15 cellular contexts compared by ENCODE assay signal in the genomic region with DNA sequence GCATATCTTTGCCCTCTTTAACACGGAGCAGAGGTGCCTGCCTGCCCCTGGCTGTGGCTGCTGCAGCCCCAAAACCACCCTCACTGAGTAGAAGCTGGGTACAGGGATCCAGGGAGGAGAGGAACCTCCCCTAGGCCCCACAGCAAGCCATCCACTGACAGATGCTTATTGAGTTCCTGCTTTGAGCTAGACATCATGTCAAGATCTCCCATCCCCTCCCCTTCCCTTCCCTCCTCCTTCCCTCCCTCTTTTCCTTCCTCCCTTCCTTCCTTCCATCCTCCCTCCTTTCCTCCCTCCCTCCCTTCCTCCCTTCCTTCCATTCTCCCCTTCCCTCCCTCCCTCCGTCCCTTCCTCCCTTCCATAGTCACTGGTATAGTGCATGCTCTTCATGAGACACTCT. TPM values are rescaled to one million over a fixed set of nuclear protein-coding genes. Genes with fewer than 3 reads are reported as not detected.
DNase-seq lines count a peak whose midpoint lies in the region; ATAC-seq, FAIRE-seq and TF ChIP-seq lines count a peak whose summit lies in the region.
"Had no signal": no experiment of that assay in that cellular context is flagged by ENCODE, and none has a peak within 500 bp of the region (broad histone marks: within the 10 kb centered on the region; RNA-seq: fewer than 3 reads in every experiment).

No MANE protein-coding gene starts in this region.

- H3K36me3 ChIP-seq in Loucy (ENCODE audit: insufficient read depth, low read length) (no peaks in the 10 kb centered on the region), mesenchymal stem cell (ENCODE audit: control insufficient read depth in 1 of 2, insufficient read depth in 2 of 2, low read depth in 1 of 2, low read length in 2 of 2) (peaks cover 17 to 54% of the 10 kb centered on the region in 2 experiments)
- H3K36me3 ChIP-seq: brain microvascular endothelial cell had no signal

- H2AK5ac ChIP-seq in mesenchymal stem cell (ENCODE audit: low read length, severe bottlenecking), result no peak overlapping the region

- POLR2A ChIA-PET in A549 (lab: Yijun Ruan, JAX), result no interaction called here

- DNase-seq in A549 (ENCODE audit: low read depth in 1 of 2, low spot score in 1 of 2) (no peak), mesenchymal stem cell (no peak)
- DNase-seq in activated naive CD4-positive, alpha-beta T cell (lab: John Stamatoyannopoulos, UW), result no peak
- DNase-seq in activated naive CD4-positive, alpha-beta T cell treated with anti-CD3 and anti-CD28 coated beads, Interleukin-2, amount 50 U/mL, for 72 hours (ENCODE audit: low spot score in 2 of 2), result no peak
- DNase-seq: activated naive CD4-positive, alpha-beta T cell treated with anti-CD3 and anti-CD28 coated beads for 36 hours; COR-L47; NCI-H345; posterior cingulate gyrus; stimulated activated naive CD4-positive, alpha-beta T cell treated with Interleukin-2 at 50 U/mL for 16 hours; T-helper 17 cell had no signal

- H2AFZ ChIP-seq in Loucy (ENCODE audit: low read length) (peak overlapping the region; percentile 20; the same call in 1 of the 2 replicates), mesenchymal stem cell (ENCODE audit: low read depth, low read length) (peak overlapping the region; percentile 54)
- H2AFZ ChIP-seq: GM23248 had no signal

- TF ChIP-seq CTCF in A549 (IDR thresholded peaks at IDR 0.05), result no peak
- TF ChIP-seq CTCF in Loucy (conservative IDR thresholded peaks at IDR 0.05; ENCODE audit: low read length), result no peak

- no peaks in the 10 kb centered on the region for H3F3A ChIP-seq in Loucy (ENCODE audit: low read depth)

- no peaks in the 10 kb centered on the region for H3K9me3 Mint-ChIP-seq in activated naive CD4-positive, alpha-beta T cell treated with anti-CD3 and anti-CD28 coated beads, Interleukin-2, amount 50 U/mL, for 72 hours
- H3K9me3 Mint-ChIP-seq: activated naive CD4-positive, alpha-beta T cell treated with anti-CD3 and anti-CD28 coated beads for 36 hours had no signal

- peak overlapping the region; percentile 92 for H4K91ac ChIP-seq in mesenchymal stem cell (ENCODE audit: low read length)

- H3K4me1 ChIP-seq in A549, result no peaks in the 10 kb centered on the region
- peaks cover 46% of the 10 kb centered on the region for H3K4me1 ChIP-seq in Loucy (ENCODE audit: insufficient read depth, low read length, poor library complexity, severe bottlenecking)
- peaks cover 44% of the 10 kb centered on the region for H3K4me1 ChIP-seq in mesenchymal stem cell (ENCODE audit: control insufficient read depth, insufficient read depth, low read depth, low read length)

- FAIRE-seq in A549 (lab: Jason Lieb, UNC), result no peak

- H3K14ac ChIP-seq in mesenchymal stem cell (ENCODE audit: low read length in 2 of 2), result no peak overlapping the region

- CTCF ChIA-PET in A549 (lab: Yijun Ruan, JAX), result interaction anchor here (1.1 to 3.2 kb wide), 3 partner anchors 9 to 25 kb away, joined by 3 to 21 read pairs (median 3); no protein-coding TSS in a partner anchor

- peak overlapping the region; percentile 35 to 77 for H3K18ac ChIP-seq in mesenchymal stem cell (ENCODE audit: low read depth in 1 of 2, low read length in 2 of 2)

- no peak for TF ChIP-seq EP300 in A549 (IDR thresholded peaks at IDR 0.05)

- no peaks in the 10 kb centered on the region for H4K20me1 ChIP-seq in Loucy (ENCODE audit: insufficient read depth, low read length, poor library complexity, severe bottlenecking)

- H3K79me1 ChIP-seq in mesenchymal stem cell (replicated peaks; ENCODE audit: low read length, poor library complexity, severe bottlenecking), result peaks cover 1% of the 10 kb centered on the region

- no peaks in the 10 kb centered on the region for H3K9me2 ChIP-seq in Loucy (replicated peaks; ENCODE audit: low read depth, low read length)

- H3K4me2 ChIP-seq in A549 (no peak overlapping the region), Loucy (ENCODE audit: low read depth, low read length, poor library complexity, severe bottlenecking) (peak overlapping the region; percentile 55), mesenchymal stem cell (ENCODE audit: low read length, poor library complexity, severe bottlenecking) (no peak overlapping the region)

- no peak for TF ChIP-seq RAD21 in A549 (conservative IDR thresholded peaks at IDR 0.05 in 1 of 2, IDR thresholded peaks at IDR 0.05 in 1 of 2)

- H3K27me3 ChIP-seq in Loucy (ENCODE audit: insufficient read depth, low read length, poor library complexity, severe bottlenecking), result no peaks in the 10 kb centered on the region
- H3K27me3 ChIP-seq in mesenchymal stem cell (ENCODE audit: control insufficient read depth in 1 of 2, insufficient read depth in 1 of 2, low read length in 2 of 2), result no peaks in the 10 kb centered on the region
- H3K27me3 ChIP-seq: brain microvascular endothelial cell had no signal

- no peak overlapping the region for H2BK15ac ChIP-seq in mesenchymal stem cell (ENCODE audit: low read depth, poor library complexity, severe bottlenecking)

- H2BK120ac ChIP-seq in mesenchymal stem cell (ENCODE audit: low read depth, low read length), result no peak overlapping the region

- WGBS in A549 (ENCODE audit: missing lambda C conversion rate), result 92% methylated on average over 2 of the region's 2 CpGs
- 74% methylated on average over 2 of the region's 2 CpGs for WGBS in mesenchymal stem cell

- H3K27ac ChIP-seq in A549 (no peak overlapping the region), mesenchymal stem cell (ENCODE audit: low read length, poor library complexity, severe bottlenecking) (no peak overlapping the region)
- H3K27ac ChIP-seq: brain microvascular endothelial cell had no signal

- no peak overlapping the region for H3K23ac ChIP-seq in mesenchymal stem cell (ENCODE audit: low read length in 2 of 2)

- no peak overlapping the region for H3K27ac Mint-ChIP-seq in activated naive CD4-positive, alpha-beta T cell treated with anti-CD3 and anti-CD28 coated beads, Interleukin-2, amount 50 U/mL, for 72 hours
- H3K27ac Mint-ChIP-seq: activated naive CD4-positive, alpha-beta T cell treated with anti-CD3 and anti-CD28 coated beads for 36 hours; T-helper 17 cell had no signal

- peak overlapping the region; percentile 60 for H3K9ac ChIP-seq in Loucy (ENCODE audit: low read depth, low read length, poor library complexity, severe bottlenecking)
- H3K9ac ChIP-seq in mesenchymal stem cell (ENCODE audit: low read length), result peak overlapping the region; percentile 32

- H3K4ac ChIP-seq in mesenchymal stem cell (ENCODE audit: low read depth in 1 of 2, low read length in 2 of 2), result peak overlapping the region; percentile 75 to 84

- no peak for TF ChIP-seq POLR2A in A549 (IDR thresholded peaks at IDR 0.05; ENCODE audit: low read length)

- H3K79me2 ChIP-seq in Loucy (ENCODE audit: insufficient read depth, low read length), result no peaks in the 10 kb centered on the region

- no peak overlapping the region for H2BK5ac ChIP-seq in mesenchymal stem cell (ENCODE audit: low read depth, low read length, poor library complexity, severe bottlenecking)

- no peaks in the 10 kb centered on the region for H3K36me3 Mint-ChIP-seq in activated naive CD4-positive, alpha-beta T cell treated with anti-CD3 and anti-CD28 coated beads, Interleukin-2, amount 50 U/mL, for 72 hours

- H3K9me3 ChIP-seq in A549 (no peaks in the 10 kb centered on the region), Loucy (ENCODE audit: insufficient read depth, low read depth, low read length) (no peaks in the 10 kb centered on the region), mesenchymal stem cell (ENCODE audit: control insufficient read depth, low read length) (no peaks in the 10 kb centered on the region)

- no peak for ATAC-seq in A549
- ATAC-seq in activated naive CD4-positive, alpha-beta T cell treated with anti-CD3 and anti-CD28 coated beads, Interleukin-2, amount 50 U/mL, for 72 hours, result no peak
- ATAC-seq in HG02588 (IDR thresholded peaks at IDR 0.05; ENCODE audit: unreplicated experiment), result no peak
- ATAC-seq: activated CD4-positive, CD25-positive, alpha-beta regulatory T cell treated with anti-CD3 and anti-CD28 coated beads, Interleukin-2, amount 50 U/mL, for 24 hours; T-helper 17 cell had no signal

- H3K4me3 ChIP-seq in A549 (no peak overlapping the region), Loucy (ENCODE audit: low read length, poor library complexity, severe bottlenecking) (peak overlapping the region; percentile 39), mesenchymal stem cell (ENCODE audit: insufficient read depth in 1 of 2, low read depth in 1 of 2, low read length in 2 of 2) (no peak overlapping the region)
- H3K4me3 ChIP-seq: GM23248 had no signal

- peak overlapping the region; percentile 81 to 92 for H2BK12ac ChIP-seq in mesenchymal stem cell (ENCODE audit: low read length in 2 of 2)

- peak overlapping the region; percentile 45 for H4K8ac ChIP-seq in mesenchymal stem cell (ENCODE audit: low read length)

RNA-seq across cellular contexts. Expression of gene GOLGA2, which starts 29.3 kb away (rescaled TPM):
- polyA plus RNA-seq in A549 (2011; rRNA removed), result 55.3 and 61.9 TPM in 2 replicates
- 34.1 and 39.2 TPM in 2 replicates for polyA plus RNA-seq in A549 (2012; cell fraction: cytosol; rRNA removed)
- polyA plus RNA-seq in A549 (2012; cell fraction: nucleus; rRNA removed), result 46.7 and 55.5 TPM in 2 replicates
- 53.9 to 63.2 TPM (median 60.1 TPM) in 3 replicates for polyA plus RNA-seq in A549 (2017; fragmentation: RNase III; extraction: RNeasy Plus Mini Kit Qiagen cat#74134 plus additional on column Dnase treatment)
- 41.6 and 46.1 TPM in 2 replicates for polyA minus RNA-seq in A549 (2011; rRNA and poly(A)+ RNA removed)
- polyA plus RNA-seq in mesenchymal stem cell (2013, experiment 1 of 2), result 109 TPM
- polyA plus RNA-seq in mesenchymal stem cell (2013, experiment 2 of 2), result 102 TPM
- total RNA-seq in activated naive CD4-positive, alpha-beta T cell treated with anti-CD3 and anti-CD28 coated beads, Interleukin-2, amount 50 U/mL, for 72 hours, result 10 to 100 TPM; 46.2 to 54.3 TPM

RNA-seq across cellular contexts. Expression of gene SWI5, which starts 29.6 kb away (rescaled TPM):
- polyA plus RNA-seq in A549 (2011; rRNA removed) (66.8 and 67.6 TPM in 2 replicates), A549 (2017; fragmentation: RNase III; extraction: RNeasy Plus Mini Kit Qiagen cat#74134 plus additional on column Dnase treatment) (45.3 to 49.3 TPM (median 45.6 TPM) in 3 replicates)
- polyA plus RNA-seq in A549 (2012; cell fraction: cytosol; rRNA removed), result 73.1 and 83.9 TPM in 2 replicates
- polyA plus RNA-seq in A549 (2012; cell fraction: nucleus; rRNA removed), result 31.2 and 35.8 TPM in 2 replicates
- polyA minus RNA-seq in A549 (2011; rRNA and poly(A)+ RNA removed), result 20.0 and 30.6 TPM in 2 replicates
- 35.0 TPM for polyA plus RNA-seq in mesenchymal stem cell (2013, experiment 1 of 2)
- polyA plus RNA-seq in mesenchymal stem cell (2013, experiment 2 of 2), result 33.3 TPM
- total RNA-seq in activated naive CD4-positive, alpha-beta T cell treated with anti-CD3 and anti-CD28 coated beads, Interleukin-2, amount 50 U/mL, for 72 hours, result 10 to 100 TPM; 15.6 to 16.9 TPM

RNA-seq across cellular contexts. Expression of gene DNM1, which starts 43.3 kb away (rescaled TPM):
- polyA plus RNA-seq in A549 (2011; rRNA removed) (60.2 and 70.7 TPM in 2 replicates), A549 (2017; fragmentation: RNase III; extraction: RNeasy Plus Mini Kit Qiagen cat#74134 plus additional on column Dnase treatment) (99.8 to 139 TPM (median 136 TPM) in 3 replicates)
- polyA plus RNA-seq in A549 (2012; cell fraction: cytosol; rRNA removed), result 65.9 and 77.9 TPM in 2 replicates
- polyA plus RNA-seq in A549 (2012; cell fraction: nucleus; rRNA removed), result 394 and 431 TPM in 2 replicates
- polyA minus RNA-seq in A549 (2011; rRNA and poly(A)+ RNA removed), result 198 and 226 TPM in 2 replicates
- polyA plus RNA-seq in mesenchymal stem cell (2013, experiment 1 of 2), result 5.9 TPM
- 5.2 TPM for polyA plus RNA-seq in mesenchymal stem cell (2013, experiment 2 of 2)
- 1 to 10 TPM; 1.6 to 5.1 TPM for total RNA-seq in activated naive CD4-positive, alpha-beta T cell treated with anti-CD3 and anti-CD28 coated beads, Interleukin-2, amount 50 U/mL, for 72 hours

RNA-seq across cellular contexts. Expression of gene CIZ1, which starts 55.1 kb away (rescaled TPM):
- polyA plus RNA-seq in A549 (2011; rRNA removed), result 39.2 and 50.3 TPM in 2 replicates
- 40.3 and 49.3 TPM in 2 replicates for polyA plus RNA-seq in A549 (2012; cell fraction: cytosol; rRNA removed)
- 87.4 and 112 TPM in 2 replicates for polyA plus RNA-seq in A549 (2012; cell fraction: nucleus; rRNA removed)
- polyA plus RNA-seq in A549 (2017; fragmentation: RNase III; extraction: RNeasy Plus Mini Kit Qiagen cat#74134 plus additional on column Dnase treatment), result 83.0 to 93.6 TPM (median 92.5 TPM) in 3 replicates
- 47.2 and 76.6 TPM in 2 replicates for polyA minus RNA-seq in A549 (2011; rRNA and poly(A)+ RNA removed)
- 148 TPM for polyA plus RNA-seq in mesenchymal stem cell (2013, experiment 1 of 2)
- 145 TPM for polyA plus RNA-seq in mesenchymal stem cell (2013, experiment 2 of 2)
- total RNA-seq in activated naive CD4-positive, alpha-beta T cell treated with anti-CD3 and anti-CD28 coated beads, Interleukin-2, amount 50 U/mL, for 72 hours, result 100 to 1,000 TPM in 1 of 2 donors, 10 to 100 TPM in 1; 60.1 to 111 TPM
